In the genomic region with DNA sequence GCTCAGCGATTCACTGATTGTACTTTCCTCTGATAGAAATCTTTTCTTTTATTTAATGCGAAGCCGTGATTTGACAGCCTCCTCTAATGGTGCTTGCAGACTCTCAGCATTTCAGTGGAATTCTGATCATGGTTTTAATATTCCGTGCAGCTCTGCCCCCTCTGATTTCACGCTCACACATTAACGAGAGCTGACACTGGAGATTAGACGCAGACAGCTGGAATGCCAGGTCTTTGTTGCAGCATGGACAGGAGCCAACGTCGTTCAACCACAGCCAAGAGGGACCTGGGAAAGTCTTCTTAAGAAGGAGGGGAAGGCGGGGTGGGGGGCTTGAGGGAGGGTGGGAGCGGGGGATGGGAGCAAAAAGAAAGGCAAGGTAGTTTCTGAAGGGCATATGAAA, we compare ENCODE assay signal across 9 cellular contexts.
DNase-seq lines count a peak whose midpoint lies in the region; ATAC-seq and TF ChIP-seq lines count a peak whose summit lies in the region.
"Had no signal": no experiment of that assay in that cellular context is flagged by ENCODE, and none has a peak within 500 bp of the region (broad histone marks: within the 10 kb centered on the region; RNA-seq: fewer than 3 reads in every experiment).

No MANE protein-coding gene starts in this region.

- TF ChIP-seq CTCF in thoracic aorta (IDR thresholded peaks at IDR 0.05): no peak

- ATAC-seq in thoracic aorta (ENCODE audit: insufficient number of reproducible peaks, low FRiP score, low read depth): no peak
- no peak for ATAC-seq in GM21423 (IDR thresholded peaks at IDR 0.05; ENCODE audit: unreplicated experiment)
- no peak for ATAC-seq in GM19463 (IDR thresholded peaks at IDR 0.05; ENCODE audit: unreplicated experiment)

- DNase-seq in LHCN-M2 (ENCODE audit: low read depth) (peak; percentile 69), caudate nucleus (lab: John Stamatoyannopoulos, UW) (peak in 51 of 61 donors; percentile 7 to 86 (median 53)), kidney tubule cell (ENCODE audit: low spot score) (peak; percentile 56), thoracic aorta (ENCODE audit: low spot score) (no peak), NCI-H1436 treated with DMSO at 0.1 percent for 48 hours (lab: John Stamatoyannopoulos, UW) (no peak)
- DNase-seq in stimulated activated CD4-positive, alpha-beta T cell treated with anti-CD3 and anti-CD28 coated beads, Interleukin-12 subunit alpha, Interleukin-12 subunit beta, amount 100 ng/mL, for 4 hours: no peak
- DNase-seq: activated CD4-positive, CD25-positive, alpha-beta regulatory T cell treated with anti-CD3 and anti-CD28 coated beads, Interleukin-2, amount 50 U/mL, for 72 hours had no signal

- H3K9me3 ChIP-seq in thoracic aorta: no peaks in the 10 kb centered on the region

- peaks cover 5 to 17% of the 10 kb centered on the region in 2 donors for H3K4me1 ChIP-seq in thoracic aorta (ENCODE audit: control insufficient read depth in 1 of 2, low read depth in 2 of 2)

- H3K27me3 ChIP-seq in thoracic aorta (replicated peaks; ENCODE audit: insufficient read depth): no peaks in the 10 kb centered on the region

- H3K36me3 ChIP-seq in thoracic aorta: no peaks in the 10 kb centered on the region

- H3K4me3 ChIP-seq in thoracic aorta: peak overlapping the region; percentile 74

- H3K27ac ChIP-seq in caudate nucleus (ENCODE audit: low read depth, low read length): peak overlapping the region; percentile 91
- H3K27ac ChIP-seq in thoracic aorta: no peak overlapping the region

Comparison
In these comparisons a context has a peak if more than half of its experiments do, and no peak if none do; other contexts are left out.
1. DNase-seq: peak in LHCN-M2 (single experiment), caudate nucleus (51 of 61) and kidney tubule cell (single experiment); none in thoracic aorta (single experiment), NCI-H1436 treated with DMSO at 0.1 percent for 48 hours (single experiment) and stimulated activated CD4-positive, alpha-beta T cell treated with anti-CD3 and anti-CD28 coated beads, Interleukin-12 subunit alpha, Interleukin-12 subunit beta, amount 100 ng/mL, for 4 hours (single experiment).